20 cellular contexts compared by ENCODE assay signal in genomic region chr2:46065152-46065551, GRCh38.
"Had no signal": no experiment of that assay in that cellular context is flagged by ENCODE, and none has a peak within 500 bp of the region (broad histone marks: within the 10 kb centered on the region; RNA-seq: fewer than 3 reads in every experiment).

No MANE protein-coding gene starts in this region.

- H3K9me3 ChIP-seq: colonic mucosa, mucosa of descending colon, thyroid gland, vagina had no signal

- H3K4me3 ChIP-seq: cardiac muscle cell, colonic mucosa, mucosa of descending colon, thyroid gland, vagina had no signal

- ATAC-seq: esophagus mucosa; foreskin keratinocyte; left colon; mucosa of descending colon; naive thymus-derived CD4-positive, alpha-beta T cell; stimulated activated naive B cell treated with anti-CD40 and anti-IgM and Interleukin-4, amounts not matched to agents 10 μg/mL and 1 μg/mL and 100 μg/mL, for 72 hours had no signal

- H3K36me3 ChIP-seq: cardiac muscle cell, colonic mucosa, thyroid gland, vagina had no signal

- H3K4me1 ChIP-seq: colonic mucosa, foreskin keratinocyte had no signal

- H3K27me3 ChIP-seq: cardiac muscle cell, colonic mucosa, foreskin keratinocyte, thyroid gland, vagina had no signal

- DNase-seq: activated CD4-positive, CD25-positive, alpha-beta regulatory T cell treated with anti-CD3 and anti-CD28 coated beads, Interleukin-2, amount 50 U/mL, for 72 hours; activated naive CD8-positive, alpha-beta T cell treated with anti-CD3 and anti-CD28 coated beads, Interleukin-2, amount 10 ng/mL, durations not matched to agents 7 days and 5 days; aorta; colonic mucosa; foreskin keratinocyte; glutamatergic neuron; left colon; mammary epithelial cell; mucosa of descending colon; naive thymus-derived CD4-positive, alpha-beta T cell; retina; stimulated activated CD4-positive, alpha-beta T cell treated with anti-CD3 and anti-CD28 coated beads, Interleukin-15, amount 100 ng/mL, for 24 hours; stimulated activated CD4-positive, alpha-beta T cell treated with anti-CD3 and anti-CD28 coated beads, Interleukin-4, amount 100 ng/mL, for 1 hour; stimulated activated naive B cell treated with anti-CD40 and anti-IgM and Interleukin-4, amounts not matched to agents 10 μg/mL and 1 μg/mL and 100 μg/mL, for 72 hours; T-helper 1 cell; T1000; thyroid gland had no signal

- H3K27ac ChIP-seq: cardiac muscle cell, colonic mucosa, foreskin keratinocyte, thyroid gland, vagina had no signal
